ENCODE assay signal across 8 cellular contexts in the genomic region with DNA sequence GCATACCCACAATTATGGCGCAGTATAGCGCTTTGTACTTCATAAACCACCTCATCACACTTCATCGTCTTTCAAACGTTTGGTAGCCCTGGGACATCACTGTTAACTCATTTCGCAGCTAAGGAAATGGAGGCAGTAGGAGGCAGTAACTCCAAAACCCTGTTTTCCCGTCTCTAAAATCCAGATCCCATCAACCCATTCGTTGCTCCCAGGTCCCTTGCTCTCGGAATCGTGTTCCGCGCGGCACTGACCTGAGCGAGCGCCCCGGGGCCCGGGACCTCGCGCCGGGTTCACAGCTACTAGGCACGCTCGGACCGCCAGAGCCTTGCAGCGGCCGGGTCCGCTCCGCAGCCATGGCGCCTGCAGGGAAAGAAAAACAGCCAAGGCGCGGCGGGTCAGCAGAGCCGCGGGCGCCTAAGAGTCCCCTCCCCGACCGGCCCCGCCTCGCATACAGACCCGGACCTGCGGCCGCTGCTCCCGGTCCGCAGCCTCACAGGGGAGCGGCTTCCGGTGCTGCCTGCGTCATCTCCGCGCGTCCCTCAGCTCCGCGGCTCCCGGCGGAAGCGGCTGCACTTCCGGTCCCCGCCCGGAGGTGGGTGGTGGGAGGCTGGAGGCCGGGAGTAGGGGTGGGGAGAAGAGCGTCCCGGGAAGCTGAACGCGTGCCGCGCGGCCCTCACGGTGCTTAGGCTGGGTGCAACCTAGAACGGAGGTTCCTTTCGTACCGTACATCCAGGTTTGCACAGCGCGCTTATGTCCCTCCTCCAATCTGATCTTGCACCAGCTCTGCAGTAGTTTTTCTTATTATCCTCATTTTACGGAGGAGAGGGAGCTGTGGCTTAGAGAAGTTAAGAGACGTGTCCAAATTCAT. TPM values are rescaled to one million over a fixed set of nuclear protein-coding genes. Genes with fewer than 3 reads are reported as not detected.
DNase-seq lines count a peak whose midpoint lies in the region; ATAC-seq, FAIRE-seq and TF ChIP-seq lines count a peak whose summit lies in the region.

A gene with protein sequence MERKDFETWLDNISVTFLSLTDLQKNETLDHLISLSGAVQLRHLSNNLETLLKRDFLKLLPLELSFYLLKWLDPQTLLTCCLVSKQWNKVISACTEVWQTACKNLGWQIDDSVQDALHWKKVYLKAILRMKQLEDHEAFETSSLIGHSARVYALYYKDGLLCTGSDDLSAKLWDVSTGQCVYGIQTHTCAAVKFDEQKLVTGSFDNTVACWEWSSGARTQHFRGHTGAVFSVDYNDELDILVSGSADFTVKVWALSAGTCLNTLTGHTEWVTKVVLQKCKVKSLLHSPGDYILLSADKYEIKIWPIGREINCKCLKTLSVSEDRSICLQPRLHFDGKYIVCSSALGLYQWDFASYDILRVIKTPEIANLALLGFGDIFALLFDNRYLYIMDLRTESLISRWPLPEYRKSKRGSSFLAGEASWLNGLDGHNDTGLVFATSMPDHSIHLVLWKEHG (minus strand): TSS at position 519 of the 868 bp plus-strand sequence. CDS start 5,158 bp downstream, outside the sequence.

- peaks cover 39% of the 10 kb centered on the region for H3K4me1 Mint-ChIP-seq in T-helper 1 cell treated with Interleukin-12 subunit alpha and Interleukin-12 subunit beta and Interleukin-4 antibody, amounts not matched to agents 30 μg/mL and 1 μg/mL, for 36 hours (ENCODE audit: low read depth)

- intact Hi-C loops in left cardiac atrium (cut with DNase I) (loop anchor here (5.0 to 10.0 kb wide), 3 partner anchors 49 to 142 kb away; a partner anchor contains a TSS), posterior vena cava (cut with DNase I) (no loop called here)

- H3K27ac Mint-ChIP-seq in T-helper 1 cell treated with Interleukin-12 subunit alpha and Interleukin-12 subunit beta and Interleukin-4 antibody, amounts not matched to agents 30 μg/mL and 1 μg/mL, for 36 hours = peak within 1 kb of the TSS; percentile 97

- H3K4me1 ChIP-seq in upper lobe of left lung = peaks cover 11 to 52% (median 31%) of the 10 kb centered on the region in 4 donors

- ATAC-seq in HG02798 (IDR thresholded peaks at IDR 0.05; ENCODE audit: poor library complexity, unreplicated experiment) = peak; percentile 98
- ATAC-seq in left cardiac atrium = peak; percentile 100
- ATAC-seq in upper lobe of left lung (ENCODE audit: low FRiP score in 2 of 2) = peak; percentile 98 to 99

- H3K27me3 ChIP-seq in upper lobe of left lung = no peaks in the 10 kb centered on the region

- TF ChIP-seq POLR2A in GM12892 (IDR thresholded peaks at IDR 0.05; ENCODE audit: low read depth, low read length) = peak; percentile 96
- peak; percentile 17 to 95 (median 78) for TF ChIP-seq POLR2A in upper lobe of left lung (IDR thresholded peaks at IDR 0.05)

- WGBS in upper lobe of left lung, 2 donors = 0% methylated on average over 8 to 36 of the region's 72 CpGs

- no peaks in the 10 kb centered on the region for H3K9me3 Mint-ChIP-seq in T-helper 1 cell treated with Interleukin-12 subunit alpha and Interleukin-12 subunit beta and Interleukin-4 antibody, amounts not matched to agents 30 μg/mL and 1 μg/mL, for 36 hours

- peak in 1 of 4 donors; percentile 95 for TF ChIP-seq EP300 in upper lobe of left lung (IDR thresholded peaks at IDR 0.05)

- TF ChIP-seq CTCF in upper lobe of left lung (IDR thresholded peaks at IDR 0.05) = peak in 4 of 6 experiments; percentile 50 to 66 (median 54)

- H3K36me3 ChIP-seq in upper lobe of left lung = peaks cover 0 to 5% (median 0%) of the 10 kb centered on the region in 4 donors

- no peaks in the 10 kb centered on the region for H3K27me3 Mint-ChIP-seq in T-helper 1 cell treated with Interleukin-12 subunit alpha and Interleukin-12 subunit beta and Interleukin-4 antibody, amounts not matched to agents 30 μg/mL and 1 μg/mL, for 36 hours (ENCODE audit: low read depth)

- H3K27ac ChIP-seq in upper lobe of left lung = peak within 1 kb of the TSS; percentile 89 to 97 (median 92)

- H3K4me3 ChIP-seq in upper lobe of left lung = peak within 1 kb of the TSS; percentile 69 to 95 (median 80)

- peak; percentile 86 for DNase-seq in GM12892 (ENCODE audit: insufficient read length)
- DNase-seq in NCI-H1436 (lab: John Stamatoyannopoulos, UW) = peak; percentile 88
- DNase-seq in amniotic stem cell (lab: John Stamatoyannopoulos, UW) = peak; percentile 77
- peak; percentile 94 for DNase-seq in left cardiac atrium
- peak; percentile 98 for DNase-seq in posterior vena cava (ENCODE audit: low spot score)
- DNase-seq in upper lobe of left lung = peak; percentile 95 to 98

- peaks cover 17% of the 10 kb centered on the region for H3K36me3 Mint-ChIP-seq in T-helper 1 cell treated with Interleukin-12 subunit alpha and Interleukin-12 subunit beta and Interleukin-4 antibody, amounts not matched to agents 30 μg/mL and 1 μg/mL, for 36 hours (ENCODE audit: low read depth)

- no peaks in the 10 kb centered on the region for H3K9me3 ChIP-seq in upper lobe of left lung

- peak within 1 kb of the TSS; percentile 87 for H3K4me3 Mint-ChIP-seq in T-helper 1 cell treated with Interleukin-12 subunit alpha and Interleukin-12 subunit beta and Interleukin-4 antibody, amounts not matched to agents 30 μg/mL and 1 μg/mL, for 36 hours

- peak; percentile 94 for FAIRE-seq in GM12892 (lab: Jason Lieb, UNC)

RNA-seq across cellular contexts. Expression of the gene that starts here (rescaled TPM):
- polyA plus RNA-seq in GM12892 (2012; ENCODE audit: missing spikeins) = 24.1 TPM
- total RNA-seq in left cardiac atrium = 10 to 100 TPM; 44.6 to 45.5 TPM
- total RNA-seq in posterior vena cava = 10 to 100 TPM; 59.2 to 61.5 TPM
- total RNA-seq in upper lobe of left lung = 100 to 1,000 TPM in 1 of 6 donors, 10 to 100 TPM in 5; 42.2 to 149 (median 79.7) TPM

Comparison
In these comparisons a context has a peak if more than half of its experiments do, and no peak if none do; other contexts are left out.
1. Peak in every context shown above with its lines: DNase-seq, ATAC-seq, H3K4me3 ChIP-seq and H3K27ac ChIP-seq.
2. intact Hi-C loops: an anchor here in left cardiac atrium (5.0 to 10.0 kb wide); none called in posterior vena cava.